In genomic region chr7:40167291-40167690, GRCh38 we compare ENCODE assay signal across 35 cellular contexts.
"Had no signal": no experiment of that assay in that cellular context is flagged by ENCODE, and none has a peak within 500 bp of the region (broad histone marks: within the 10 kb centered on the region; RNA-seq: fewer than 3 reads in every experiment).

No MANE protein-coding gene starts in this region.

- DNase-seq: Karpas-422, Kasumi-1, KG1, MG63, MM.1S, MV-4-11, NCI-H1048, NCI-H1092, NCI-H1092 treated with DMSO at 0.1 percent for 48 hours, NCI-H1105, NCI-H1105 treated with DMSO at 0.1 percent for 48 hours, NCI-H1417, NCI-H1417 treated with DMSO at 0.1 percent for 48 hours, NCI-H1436, NCI-H1436 treated with DMSO at 0.1 percent for 48 hours, NCI-H146, NCI-H1694, NCI-H1694 treated with DMSO at 0.1 percent for 48 hours, NCI-H187, NCI-H187 treated with DMSO at 0.1 percent for 48 hours, NCI-H1930, NCI-H2029, NCI-H2029 treated with DMSO at 0.1 percent for 48 hours, NCI-H2081, NCI-H2081 treated with DMSO at 0.1 percent for 48 hours, NCI-H2107, NCI-H2171, NCI-H2171 treated with DMSO at 0.1 percent for 48 hours, NCI-H2227 treated with DMSO at 0.1 percent for 48 hours, NCI-H226, NCI-H345, NCI-H446, NCI-H446 treated with DMSO at 0.1 percent for 48 hours, NCI-H510A had no signal

- H3K4me3 ChIP-seq: MG63 had no signal

- H3K27ac ChIP-seq: KMS-11 had no signal

- H3K27me3 ChIP-seq: MG63 had no signal

- H3K9me3 ChIP-seq: MG63 had no signal

- H3K4me2 ChIP-seq: KMS-11 had no signal

- H3K9ac ChIP-seq: KMS-11 had no signal

- H3K36me3 ChIP-seq: MG63 had no signal
